Comparison of ENCODE assay signal across 9 cellular contexts in genomic region chr5:143887302-143887638, GRCh38.
DNase-seq lines count a peak whose midpoint lies in the region; ATAC-seq lines count a peak whose summit lies in the region.
"Had no signal": no experiment of that assay in that cellular context is flagged by ENCODE, and none has a peak within 500 bp of the region (broad histone marks: within the 10 kb centered on the region; RNA-seq: fewer than 3 reads in every experiment).

No MANE protein-coding gene starts in this region.

- no peak overlapping the region for H3K27ac Mint-ChIP-seq in immature natural killer cell
- no peak overlapping the region for H3K27ac Mint-ChIP-seq in stimulated activated memory B cell treated with anti-CD40 and anti-IgM and Interleukin-4, amounts not matched to agents 10 μg/mL and 1 μg/mL and 100 μg/mL, for 72 hours
- H3K27ac Mint-ChIP-seq: T-cell had no signal

- H3K4me1 Mint-ChIP-seq in immature natural killer cell = no peaks in the 10 kb centered on the region
- H3K4me1 Mint-ChIP-seq in stimulated activated memory B cell treated with anti-CD40 and anti-IgM and Interleukin-4, amounts not matched to agents 10 μg/mL and 1 μg/mL and 100 μg/mL, for 72 hours = no peaks in the 10 kb centered on the region
- H3K4me1 Mint-ChIP-seq: T-cell had no signal

- no peak overlapping the region for H3K4me3 Mint-ChIP-seq in immature natural killer cell
- H3K4me3 Mint-ChIP-seq in stimulated activated memory B cell treated with anti-CD40 and anti-IgM and Interleukin-4, amounts not matched to agents 10 μg/mL and 1 μg/mL and 100 μg/mL, for 72 hours = no peak overlapping the region
- H3K4me3 Mint-ChIP-seq: T-cell had no signal

- DNase-seq in DMS79 (lab: John Stamatoyannopoulos, UW) = peak; percentile 56
- DNase-seq in NCI-H2029 treated with DMSO at 0.1 percent for 48 hours (lab: John Stamatoyannopoulos, UW) = peak; percentile 75
- DNase-seq in brain pericyte (ENCODE audit: low read depth, low spot score) = peak; percentile 55
- DNase-seq in myocyte (ENCODE audit: low read depth) = peak; percentile 81
- no peak for DNase-seq in immature natural killer cell
- DNase-seq: T-cell had no signal

- no peak for ATAC-seq in GM21529 (IDR thresholded peaks at IDR 0.05; ENCODE audit: unreplicated experiment)
- no peak for ATAC-seq in GM18502 (IDR thresholded peaks at IDR 0.05; ENCODE audit: poor library complexity, unreplicated experiment)
- ATAC-seq in stimulated activated memory B cell treated with anti-CD40 and anti-IgM and Interleukin-4, amounts not matched to agents 10 μg/mL and 1 μg/mL and 100 μg/mL, for 72 hours = no peak
- ATAC-seq: T-cell had no signal

- no peaks in the 10 kb centered on the region for H3K36me3 Mint-ChIP-seq in immature natural killer cell
- H3K36me3 Mint-ChIP-seq in stimulated activated memory B cell treated with anti-CD40 and anti-IgM and Interleukin-4, amounts not matched to agents 10 μg/mL and 1 μg/mL and 100 μg/mL, for 72 hours = no peaks in the 10 kb centered on the region
- H3K36me3 Mint-ChIP-seq: T-cell had no signal

- peaks cover 2 to 3% (median 2%) of the 10 kb centered on the region in 3 donors for H3K27me3 Mint-ChIP-seq in immature natural killer cell (ENCODE audit: low read depth in 3 of 3)
- peaks cover 9% of the 10 kb centered on the region for H3K27me3 Mint-ChIP-seq in stimulated activated memory B cell treated with anti-CD40 and anti-IgM and Interleukin-4, amounts not matched to agents 10 μg/mL and 1 μg/mL and 100 μg/mL, for 72 hours

- no peaks in the 10 kb centered on the region for H3K9me3 Mint-ChIP-seq in immature natural killer cell
- H3K9me3 Mint-ChIP-seq in stimulated activated memory B cell treated with anti-CD40 and anti-IgM and Interleukin-4, amounts not matched to agents 10 μg/mL and 1 μg/mL and 100 μg/mL, for 72 hours = no peaks in the 10 kb centered on the region
- H3K9me3 Mint-ChIP-seq: T-cell had no signal

Comparison
In these comparisons a context has a peak if more than half of its experiments do, and no peak if none do; other contexts are left out.
1. DNase-seq: peak in DMS79 (single experiment), NCI-H2029 treated with DMSO at 0.1 percent for 48 hours (single experiment), brain pericyte (single experiment) and myocyte (single experiment); none in immature natural killer cell (0 of 3).